In genomic region chr14:75295061-75295461, GRCh38 we compare ENCODE assay signal across 8 cellular contexts. TPM values are rescaled to one million over a fixed set of nuclear protein-coding genes. Genes with fewer than 3 reads are reported as not detected.
DNase-seq lines count a peak whose midpoint lies in the region; ATAC-seq and TF ChIP-seq lines count a peak whose summit lies in the region.

No MANE protein-coding gene starts in this region.

- peak overlapping the region; percentile 79 to 93 (median 91) for H3K4me3 Mint-ChIP-seq in naive thymus-derived CD4-positive, alpha-beta T cell

- no peak for ATAC-seq in naive thymus-derived CD4-positive, alpha-beta T cell
- ATAC-seq in GM18907 (IDR thresholded peaks at IDR 0.05; ENCODE audit: unreplicated experiment) (no peak), GM19035 (IDR thresholded peaks at IDR 0.05; ENCODE audit: unreplicated experiment) (no peak)

- peaks cover 8 to 26% (median 22%) of the 10 kb centered on the region in 7 donors for H3K4me1 Mint-ChIP-seq in naive thymus-derived CD4-positive, alpha-beta T cell

- peaks cover 17 to 25% of the 10 kb centered on the region in 2 donors for H3K4me1 ChIP-seq in naive thymus-derived CD4-positive, alpha-beta T cell (ENCODE audit: control insufficient read depth in 2 of 2, insufficient read depth in 2 of 2, low read length in 2 of 2)

- H3K9me3 Mint-ChIP-seq in naive thymus-derived CD4-positive, alpha-beta T cell: no peaks in the 10 kb centered on the region

- POLR2A ChIA-PET in naive thymus-derived CD4-positive, alpha-beta T cell (lab: Charles Lee): interaction anchor here (0.7 to 3.1 kb wide), 8 partner anchors 10 to 193 kb away, joined by 3 to 27 read pairs (median 6); partner anchors contain the start of genes FOS and NEK9

- no peak for TF ChIP-seq CTCF in AG09309 (IDR thresholded peaks at IDR 0.05; ENCODE audit: control insufficient read depth, insufficient read depth, low read depth, low read length, missing control alignments)
- TF ChIP-seq CTCF in fibroblast of pulmonary artery (IDR thresholded peaks at IDR 0.05; ENCODE audit: low read length, missing control alignments): no peak

- no peaks in the 10 kb centered on the region for H3K36me3 ChIP-seq in naive thymus-derived CD4-positive, alpha-beta T cell (ENCODE audit: control insufficient read depth in 2 of 3, insufficient read depth in 3 of 3, low read length in 3 of 3)

- H3K27me3 Mint-ChIP-seq in naive thymus-derived CD4-positive, alpha-beta T cell: peaks cover 0 to 16% (median 0%) of the 10 kb centered on the region in 5 donors

- no peaks in the 10 kb centered on the region for H3K9me3 ChIP-seq in naive thymus-derived CD4-positive, alpha-beta T cell (ENCODE audit: control insufficient read depth in 2 of 3, low read length in 3 of 3)

- H3K27ac ChIP-seq in naive thymus-derived CD4-positive, alpha-beta T cell (ENCODE audit: low read depth, low read length): peak overlapping the region; percentile 96

- no peaks in the 10 kb centered on the region for H3K36me3 Mint-ChIP-seq in naive thymus-derived CD4-positive, alpha-beta T cell

- H3K27ac Mint-ChIP-seq in naive thymus-derived CD4-positive, alpha-beta T cell: peak overlapping the region in 7 of 9 donors; percentile 59 to 97 (median 93)

- H3K4me3 ChIP-seq in AG09309 (ENCODE audit: control insufficient read depth, low read depth, low read length): peak overlapping the region; percentile 71
- peak overlapping the region; percentile 63 for H3K4me3 ChIP-seq in fibroblast of pulmonary artery (replicated peaks; ENCODE audit: low read depth, low read length)
- peak overlapping the region; percentile 61 for H3K4me3 ChIP-seq in naive thymus-derived CD4-positive, alpha-beta T cell (ENCODE audit: low read length)

- no peak for DNase-seq in AG09309 (ENCODE audit: low read depth)
- DNase-seq in HCEC 1CT: peak; percentile 73
- DNase-seq in activated CD4-positive, alpha-beta T cell treated with anti-CD3 and anti-CD28 coated beads, Interleukin-2, amount 50 U/mL, for 48 hours: peak; percentile 20 to 40
- peak; percentile 85 for DNase-seq in fibroblast of pulmonary artery (ENCODE audit: low read depth)
- no peak for DNase-seq in naive thymus-derived CD4-positive, alpha-beta T cell
- no peak for DNase-seq in stimulated activated CD4-positive, alpha-beta T cell treated with anti-CD3 and anti-CD28 coated beads, Interleukin-12 subunit alpha, Interleukin-12 subunit beta, amount 100 ng/mL, for 4 hours

- no peaks in the 10 kb centered on the region for H3K27me3 ChIP-seq in naive thymus-derived CD4-positive, alpha-beta T cell (ENCODE audit: control insufficient read depth in 2 of 2, insufficient read depth in 2 of 2, low read length in 2 of 2)

- intact Hi-C loops in naive thymus-derived CD4-positive, alpha-beta T cell (cut with micrococcal nuclease): loop anchor here in 1 of 2 donors (1.0 to 10.0 kb wide), 4 partner anchors 168 to 1210 kb away; partner anchors contain the start of genes ALDH6A1, IFT43, LIN52 and LTBP2

- CTCF ChIA-PET in naive thymus-derived CD4-positive, alpha-beta T cell (lab: Charles Lee): interaction anchor here (0.6 to 6.1 kb wide), 18 partner anchors 10 to 232 kb away, joined by 3 to 40 read pairs (median 6); partner anchors contain the start of gene NEK9

RNA-seq across cellular contexts. Expression of gene FOS, which starts 16.4 kb away (rescaled TPM):
- total RNA-seq in naive thymus-derived CD4-positive, alpha-beta T cell: 1,000 to 10,000 TPM in 2 of 5 experiments, 10 to 100 TPM in 2, 1 to 10 TPM in 1; 9.4 to 4,557 (median 14.4) TPM
- polyA plus RNA-seq in naive thymus-derived CD4-positive, alpha-beta T cell: 10 to 100 TPM; 27.5 to 96.7 TPM

Comparison
In these comparisons a context has a peak if more than half of its experiments do, and no peak if none do; other contexts are left out.
1. DNase-seq: peak in HCEC 1CT (single experiment), activated CD4-positive, alpha-beta T cell treated with anti-CD3 and anti-CD28 coated beads, Interleukin-2, amount 50 U/mL, for 48 hours (2 of 2) and fibroblast of pulmonary artery (single experiment); none in AG09309 (single experiment), naive thymus-derived CD4-positive, alpha-beta T cell (0 of 9) and stimulated activated CD4-positive, alpha-beta T cell treated with anti-CD3 and anti-CD28 coated beads, Interleukin-12 subunit alpha, Interleukin-12 subunit beta, amount 100 ng/mL, for 4 hours (single experiment).
2. Peak in every context shown above with its lines, with median percentiles within 50 percentile points of each other: H3K4me3 ChIP-seq.